17 cellular contexts compared by ENCODE assay signal in the genomic region with DNA sequence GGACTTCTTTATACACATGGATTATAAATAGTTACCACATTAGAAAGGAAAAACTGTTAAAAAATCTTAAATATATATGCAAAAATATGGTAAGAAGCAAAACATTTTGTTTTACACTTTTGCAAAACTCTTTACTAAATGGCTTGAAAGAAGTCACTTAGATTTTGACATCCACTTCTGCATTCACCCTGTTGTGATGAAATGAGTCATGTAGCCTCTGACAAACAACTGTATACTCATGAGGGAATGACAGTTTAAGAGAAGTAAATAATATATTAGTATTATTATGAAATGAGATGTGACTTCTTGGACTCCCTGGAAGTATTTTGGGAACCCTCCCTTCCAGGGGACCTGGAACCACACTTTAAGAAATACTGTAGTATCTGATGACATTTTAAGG.
"Had no signal": no experiment of that assay in that cellular context is flagged by ENCODE, and none has a peak within 500 bp of the region (broad histone marks: within the 10 kb centered on the region; RNA-seq: fewer than 3 reads in every experiment).

No MANE protein-coding gene starts in this region.

- H3K4me3 ChIP-seq: coronary artery, gastrocnemius medialis, lower lobe of right lung, right lobe of liver, thoracic aorta, tibial nerve, upper lobe of left lung had no signal

- DNase-seq: dermis blood vessel endothelial cell; effector memory CD8-positive, alpha-beta T cell; gastrocnemius medialis; head of caudate nucleus; left ventricle myocardium superior; lower lobe of right lung; right lobe of liver; small intestine; stimulated activated CD4-positive, alpha-beta T cell treated with anti-CD3 and anti-CD28 coated beads, Interleukin-15, amount 100 ng/mL, for 24 hours; stimulated activated CD4-positive, alpha-beta T cell treated with anti-CD3 and anti-CD28 coated beads, Interleukin-2, amount 100 ng/mL, for 48 hours; stimulated activated naive B cell treated with anti-CD40 and anti-IgM and Interleukin-4, amounts not matched to agents 10 μg/mL and 1 μg/mL and 100 μg/mL, for 72 hours; upper lobe of left lung had no signal

- H3K27me3 ChIP-seq: gastrocnemius medialis, right lobe of liver, tibial nerve, upper lobe of left lung had no signal

- ATAC-seq: effector memory CD8-positive, alpha-beta T cell; gastrocnemius medialis; left ventricle myocardium superior; lower lobe of right lung; natural killer cell treated with Interleukin-12 subunit alpha and Interleukin-12 subunit beta and Interleukin-15 and Interleukin-18, amount 100 ng/mL, for 72 hours; right lobe of liver; stimulated activated naive B cell treated with anti-CD40 and anti-IgM and Interleukin-4, amounts not matched to agents 10 μg/mL and 1 μg/mL and 100 μg/mL, for 72 hours had no signal

- H3K4me1 ChIP-seq: gastrocnemius medialis, lower lobe of right lung, parathyroid adenoma, right lobe of liver, tibial nerve, upper lobe of left lung had no signal

- H3K27ac ChIP-seq: coronary artery, gastrocnemius medialis, lower lobe of right lung, parathyroid adenoma, right lobe of liver, thoracic aorta, tibial nerve, upper lobe of left lung had no signal

- H3K9me3 ChIP-seq: gastrocnemius medialis, lower lobe of right lung, right lobe of liver, thoracic aorta, tibial nerve, upper lobe of left lung had no signal

- H3K36me3 ChIP-seq: gastrocnemius medialis, lower lobe of right lung, right lobe of liver, thoracic aorta, tibial nerve, upper lobe of left lung had no signal
